In genomic region chr16:67667817-67668494, GRCh38 we compare ENCODE assay signal across 8 cellular contexts. TPM values are rescaled to one million over a fixed set of nuclear protein-coding genes. Genes with fewer than 3 reads are reported as not detected.
A peak's percentile ranks its signal among the peaks of the same experiment; 100 is the strongest.
DNase-seq lines count a peak whose midpoint lies in the region; ATAC-seq and TF ChIP-seq lines count a peak whose summit lies in the region.

No MANE protein-coding gene starts in this region.

- intact Hi-C loops in mucosa of descending colon (cut with DNase I, micrococcal nuclease), result loop anchor here in 1 of 2 donors (10.0 kb wide), 1 partner anchor 123 kb away; no protein-coding TSS in a partner anchor

- H3K9ac ChIP-seq in BLaER1, result peak overlapping the region; percentile 95
- H3K9ac ChIP-seq in endocrine pancreas (ENCODE audit: control insufficient read depth, insufficient read depth, low read length), result peak overlapping the region; percentile 69

- peak; percentile 88 for DNase-seq in NCI-H82 treated with DMSO at 0.1 percent for 48 hours (lab: John Stamatoyannopoulos, UW; ENCODE audit: unreplicated experiment)
- DNase-seq in activated CD8-positive, alpha-beta memory T cell treated with anti-CD3 and anti-CD28 coated beads for 4 hours (ENCODE audit: low read depth in 2 of 2), result peak; percentile 50 to 53
- peak; percentile 83 to 89 (median 86) for DNase-seq in mucosa of descending colon
- DNase-seq in stimulated activated CD8-positive, alpha-beta memory T cell treated with anti-CD3 and anti-CD28 coated beads, Interleukin-2, amount 100 ng/mL, for 48 hours (ENCODE audit: low read depth in 2 of 2), result peak; percentile 61 to 67

- peak overlapping the region; percentile 97 for H3K27ac ChIP-seq in BLaER1

- ATAC-seq in GM19043 (IDR thresholded peaks at IDR 0.05; ENCODE audit: low read depth, unreplicated experiment), result peak; percentile 75
- ATAC-seq in HG03432 (IDR thresholded peaks at IDR 0.05; ENCODE audit: unreplicated experiment), result peak; percentile 71
- peak; percentile 84 for ATAC-seq in mucosa of descending colon

- peaks cover 60% of the 10 kb centered on the region for H3K4me1 ChIP-seq in BLaER1
- H3K4me1 ChIP-seq in endocrine pancreas (ENCODE audit: control insufficient read depth, insufficient read depth, low read length), result no peaks in the 10 kb centered on the region
- peaks cover 12% of the 10 kb centered on the region for H3K4me1 ChIP-seq in mucosa of descending colon (ENCODE audit: low read depth)

- H3K36me3 ChIP-seq in BLaER1, result peaks cover 7% of the 10 kb centered on the region; the same call in 1 of the 2 replicates
- H3K36me3 ChIP-seq in endocrine pancreas (ENCODE audit: control insufficient read depth, insufficient read depth, low read length), result no peaks in the 10 kb centered on the region
- H3K36me3 ChIP-seq in mucosa of descending colon (ENCODE audit: low read depth), result no peaks in the 10 kb centered on the region

- H3K9me3 ChIP-seq in BLaER1, result no peaks in the 10 kb centered on the region
- no peaks in the 10 kb centered on the region for H3K9me3 ChIP-seq in endocrine pancreas (ENCODE audit: control insufficient read depth, low read length)
- no peaks in the 10 kb centered on the region for H3K9me3 ChIP-seq in mucosa of descending colon

- peak overlapping the region; percentile 99 for H3K4me2 ChIP-seq in BLaER1

- no peaks in the 10 kb centered on the region for H4K20me1 ChIP-seq in BLaER1

- peak; percentile 71 for TF ChIP-seq CTCF in mucosa of descending colon (IDR thresholded peaks at IDR 0.05)

- H3K4me3 ChIP-seq in BLaER1, result peak overlapping the region; percentile 88
- no peak overlapping the region for H3K4me3 ChIP-seq in endocrine pancreas (ENCODE audit: control insufficient read depth, insufficient read depth, low read length)
- no peak overlapping the region for H3K4me3 ChIP-seq in mucosa of descending colon

- H3K27me3 ChIP-seq in BLaER1 (no peaks in the 10 kb centered on the region), endocrine pancreas (ENCODE audit: control insufficient read depth, insufficient read depth, low read length) (no peaks in the 10 kb centered on the region)

RNA-seq across cellular contexts. Expression of gene C16orf86, which starts 1.3 kb away (rescaled TPM):
- 1 to 10 TPM in 2 of 3 donors, under 1 TPM in 1; 0.67 to 6.8 (median 1.2) TPM for total RNA-seq in mucosa of descending colon

RNA-seq across cellular contexts. Expression of gene ENKD1, which starts 1.4 kb away (rescaled TPM):
- total RNA-seq in mucosa of descending colon, result 10 to 100 TPM in 1 of 3 donors, 1 to 10 TPM in 2; 8.5 to 23.3 (median 9.0) TPM

RNA-seq across cellular contexts. Expression of gene PARD6A, which starts 7.2 kb away (rescaled TPM):
- 1 to 10 TPM; 2.3 to 9.1 (median 3.7) TPM for total RNA-seq in mucosa of descending colon

RNA-seq across cellular contexts. Expression of gene ACD, which starts 7.9 kb away (rescaled TPM):
- 10 to 100 TPM in 2 of 3 donors, 1 to 10 TPM in 1; 8.9 to 17.1 (median 11.5) TPM for total RNA-seq in mucosa of descending colon

RNA-seq across cellular contexts. Expression of gene CARMIL2, which starts 23.0 kb away (rescaled TPM):
- total RNA-seq in mucosa of descending colon, result 1 to 10 TPM; 1.8 to 4.9 (median 4.2) TPM
